Comparison of ENCODE assay signal across 25 cellular contexts in genomic region chr10:78178397-78178796, GRCh38.
DNase-seq lines count a peak whose midpoint lies in the region; ATAC-seq, FAIRE-seq and TF ChIP-seq lines count a peak whose summit lies in the region.
"Had no signal": no experiment of that assay in that cellular context is flagged by ENCODE, and none has a peak within 500 bp of the region (broad histone marks: within the 10 kb centered on the region; RNA-seq: fewer than 3 reads in every experiment).

No MANE protein-coding gene starts in this region.

- TF ChIP-seq CTCF in bronchial epithelial cell (IDR thresholded peaks at IDR 0.05; ENCODE audit: insufficient read depth, low read length, severe bottlenecking) (no peak), endodermal cell (conservative IDR thresholded peaks at IDR 0.05) (no peak), neural crest cell (conservative IDR thresholded peaks at IDR 0.05) (no peak), upper lobe of right lung (IDR thresholded peaks at IDR 0.05) (no peak), HepG2 (CRISPR knock-in tag; IDR thresholded peaks at IDR 0.05) (no peak)

- DNase-seq in bronchial epithelial cell (ENCODE audit: low read depth) (no peak), endodermal cell (no peak), neural crest cell (ENCODE audit: low read depth, low spot score) (no peak), upper lobe of right lung (peak; percentile 56), HepG2 (ENCODE audit: low spot score) (no peak), NK-92 (lab: John Stamatoyannopoulos, UW; ENCODE audit: unreplicated experiment) (no peak), left lobe of liver (ENCODE audit: low spot score) (no peak)
- DNase-seq: CD4-positive, CD25-positive, alpha-beta regulatory T cell; DMS153; DND-41; HFFc6; KBM-7; NCI-H1105 treated with DMSO at 0.1 percent for 48 hours; NCI-H146; NCI-H2029; NCI-H2227 treated with DMSO at 0.1 percent for 48 hours; NCI-H526 treated with DMSO at 0.1 percent for 48 hours; SHP77 treated with DMSO at 0.1 percent for 48 hours had no signal

- BruUV-seq in HepG2 (replicated peaks; lab: Mats Ljungman, UMichigan): no TSS peak

- H3K9ac ChIP-seq in endodermal cell (ENCODE audit: extremely low read depth, low read length, poor library complexity, severe bottlenecking): no peak overlapping the region
- no peak overlapping the region for H3K9ac ChIP-seq in HepG2 (ENCODE audit: insufficient read depth, low read depth, low read length)
- H3K9ac ChIP-seq: BLaER1 had no signal

- H2AFZ ChIP-seq in HepG2 (ENCODE audit: low read length): no peak overlapping the region

- intact Hi-C loops in upper lobe of right lung (cut with DNase I): no loop called here
- intact Hi-C loops in HepG2 (cut with micrococcal nuclease; ENCODE audit: unreplicated experiment): no loop called here

- no peak for TF ChIP-seq RAD21 in HepG2 (CRISPR knock-in tag; IDR thresholded peaks at IDR 0.05)

- H4K20me1 ChIP-seq in HepG2 (ENCODE audit: insufficient read depth, low read length): no peaks in the 10 kb centered on the region
- H4K20me1 ChIP-seq: BLaER1 had no signal

- H3K4me1 ChIP-seq in endodermal cell (ENCODE audit: control insufficient read depth, insufficient read depth, low read length) (peaks cover 11% of the 10 kb centered on the region), upper lobe of right lung (no peaks in the 10 kb centered on the region), HepG2 (ENCODE audit: insufficient read depth, low read length) (peaks cover 12% of the 10 kb centered on the region)

- TF ChIP-seq EP300 in HepG2 (IDR thresholded peaks at IDR 0.05; ENCODE audit: low read depth in 2 of 2, low read length in 2 of 2): no peak
- no peak for TF ChIP-seq EP300 in HepG2 (CRISPR knock-in tag; IDR thresholded peaks at IDR 0.05; ENCODE audit: borderline replicate concordance)

- no peak for TF ChIP-seq POLR2A in HepG2 (IDR thresholded peaks at IDR 0.05; ENCODE audit: insufficient read depth in 1 of 2, low read depth in 2 of 2, low read length in 2 of 2)

- FAIRE-seq in bronchial epithelial cell (lab: Jason Lieb, UNC) (peak; percentile 77), HepG2 (lab: Jason Lieb, UNC) (no peak)
- FAIRE-seq: A204.1, GM12892, HTR-8/SVneo had no signal

- H3K9me3 ChIP-seq in endodermal cell (ENCODE audit: control insufficient read depth, low read length) (no peaks in the 10 kb centered on the region), upper lobe of right lung (no peaks in the 10 kb centered on the region), HepG2 (ENCODE audit: low read length) (no peaks in the 10 kb centered on the region)
- H3K9me3 ChIP-seq: BLaER1, MG63 had no signal

- H3K4me3 Mint-ChIP-seq in endodermal cell (no peak overlapping the region), neural crest cell (peak overlapping the region; percentile 45)
- H3K4me3 Mint-ChIP-seq: CD4-positive, CD25-positive, alpha-beta regulatory T cell; H9; HFFc6 had no signal

- H3K4me1 Mint-ChIP-seq in endodermal cell (peaks cover 31% of the 10 kb centered on the region), neural crest cell (peaks cover 66% of the 10 kb centered on the region)
- H3K4me1 Mint-ChIP-seq: CD4-positive, CD25-positive, alpha-beta regulatory T cell had no signal

- POLR2A ChIA-PET in HepG2 (lab: Yijun Ruan, JAX): no interaction called here

- H3K4me2 ChIP-seq in HepG2 (ENCODE audit: low read depth, low read length): no peak overlapping the region
- H3K4me2 ChIP-seq: BLaER1 had no signal

- H3K27ac Mint-ChIP-seq in endodermal cell (no peak overlapping the region), neural crest cell (ENCODE audit: unreplicated experiment) (peak overlapping the region; percentile 97)
- H3K27ac Mint-ChIP-seq: CD4-positive, CD25-positive, alpha-beta regulatory T cell; H9; HFFc6 had no signal

- no peak overlapping the region for H3K4me3 ChIP-seq in bronchial epithelial cell (ENCODE audit: low read depth, low read length)
- H3K4me3 ChIP-seq in endodermal cell (ENCODE audit: low read length): no peak overlapping the region
- H3K4me3 ChIP-seq in upper lobe of right lung: no peak overlapping the region
- H3K4me3 ChIP-seq in HepG2 (replicated peaks in 1 of 3; ENCODE audit: insufficient read depth in 1 of 3, low read depth in 2 of 3, low read length in 3 of 3): no peak overlapping the region
- H3K4me3 ChIP-seq: BLaER1, MG63 had no signal

- H3K9me3 Mint-ChIP-seq in endodermal cell (no peaks in the 10 kb centered on the region), neural crest cell (no peaks in the 10 kb centered on the region)
- H3K9me3 Mint-ChIP-seq: CD4-positive, CD25-positive, alpha-beta regulatory T cell; H9; HFFc6 had no signal

- 89% methylated on average over 7 to 8 of the region's 8 CpGs for WGBS in endodermal cell (ENCODE audit: insufficient coverage in 1 of 2, insufficient read length in 1 of 2), 2 experiments
- 60% methylated on average over 8 of the region's 8 CpGs for WGBS in HepG2 (ENCODE audit: low lambda C conversion rate)

- H3K36me3 Mint-ChIP-seq in endodermal cell (ENCODE audit: low read depth) (no peaks in the 10 kb centered on the region), neural crest cell (ENCODE audit: low read depth) (no peaks in the 10 kb centered on the region)
- H3K36me3 Mint-ChIP-seq: CD4-positive, CD25-positive, alpha-beta regulatory T cell had no signal

- H3K36me3 ChIP-seq in bronchial epithelial cell (ENCODE audit: control insufficient read depth, insufficient read depth, low read length): no peaks in the 10 kb centered on the region
- H3K36me3 ChIP-seq in endodermal cell (ENCODE audit: control insufficient read depth, insufficient read depth, low read length): no peaks in the 10 kb centered on the region
- H3K36me3 ChIP-seq in upper lobe of right lung: no peaks in the 10 kb centered on the region
- no peaks in the 10 kb centered on the region for H3K36me3 ChIP-seq in HepG2 (replicated peaks in 1 of 2; ENCODE audit: control insufficient read depth in 1 of 2, insufficient read depth in 2 of 2, low read length in 2 of 2)
- H3K36me3 ChIP-seq: BLaER1, MG63 had no signal

- peak overlapping the region; percentile 7 for H3K27ac ChIP-seq in endodermal cell (ENCODE audit: low read depth, low read length)
- H3K27ac ChIP-seq in upper lobe of right lung: no peak overlapping the region
- no peak overlapping the region for H3K27ac ChIP-seq in HepG2 (ENCODE audit: extremely low read length, insufficient read depth, low read length)
- H3K27ac ChIP-seq: BLaER1 had no signal

- no peaks in the 10 kb centered on the region for H3K27me3 ChIP-seq in bronchial epithelial cell (ENCODE audit: control insufficient read depth, insufficient read depth, low read length)
- no peaks in the 10 kb centered on the region for H3K27me3 ChIP-seq in endodermal cell (ENCODE audit: control insufficient read depth, insufficient read depth, low read length, poor library complexity, severe bottlenecking)
- H3K27me3 ChIP-seq in upper lobe of right lung: no peaks in the 10 kb centered on the region
- H3K27me3 ChIP-seq in HepG2 (ENCODE audit: control insufficient read depth in 1 of 2, insufficient read depth in 2 of 2, low read length in 2 of 2): peaks cover 0 to 39% of the 10 kb centered on the region in 2 experiments; a peak in 4 of 5 replicates
- H3K27me3 ChIP-seq: BLaER1, MG63 had no signal

- no peaks in the 10 kb centered on the region for H3K79me2 ChIP-seq in HepG2 (ENCODE audit: insufficient read depth, low read length)

- CTCF ChIA-PET in HepG2 (lab: Yijun Ruan, JAX; ENCODE audit: low intra/inter-chr PET ratio, low total read pairs): no interaction called here

- ATAC-seq in upper lobe of right lung (peak; percentile 9), HepG2 (no peak), left lobe of liver (no peak)
- ATAC-seq: Panc1 had no signal

- H3K27me3 Mint-ChIP-seq in endodermal cell (ENCODE audit: insufficient read depth) (peaks cover 21% of the 10 kb centered on the region), neural crest cell (ENCODE audit: low read depth) (peaks cover 8% of the 10 kb centered on the region)
- H3K27me3 Mint-ChIP-seq: CD4-positive, CD25-positive, alpha-beta regulatory T cell had no signal

- in situ Hi-C loops in HepG2 (cut with HindIII; ENCODE audit: extremely low pct_ligation_motif_present, low pct_unique_long_range_greater_than_20kb): no loop called here

TF ChIP-seq in HepG2, 621 proteins besides CTCF, POLR2A, EP300 and RAD21:
- TF ChIP-seq EHMT2 (IDR thresholded peaks at IDR 0.05; ENCODE audit: borderline replicate concordance, low read depth, low read length) (no peak), MEIS2 (CRISPR knock-in tag; IDR thresholded peaks at IDR 0.05) (no peak), ZNF629 (CRISPR knock-in tag; conservative IDR thresholded peaks at IDR 0.05) (no peak), ZNF557 (CRISPR knock-in tag; IDR thresholded peaks at IDR 0.05) (no peak), ARNT (IDR thresholded peaks at IDR 0.05) (no peak), ZKSCAN1 (IDR thresholded peaks at IDR 0.05; ENCODE audit: low read length) (no peak)
